ENCODE assay signal across 21 cellular contexts in genomic region chr9:116237456-116237855, GRCh38.
DNase-seq lines count a peak whose midpoint lies in the region; ATAC-seq and TF ChIP-seq lines count a peak whose summit lies in the region.
"Had no signal": no experiment of that assay in that cellular context is flagged by ENCODE, and none has a peak within 500 bp of the region (broad histone marks: within the 10 kb centered on the region; RNA-seq: fewer than 3 reads in every experiment).

No MANE protein-coding gene starts in this region.

- WGBS in IMR-90 (ENCODE audit: extremely low coverage in 2 of 2, insufficient read length in 1 of 2), 2 experiments, result 60% methylated on average over 1 of the region's 4 CpGs; no CpG with 5 or more reads in 1 of the 2 experiments

- no peak overlapping the region for H2BK20ac ChIP-seq in IMR-90 (ENCODE audit: low read depth, low read length)

- peaks cover 16% of the 10 kb centered on the region for H3K9me1 ChIP-seq in IMR-90 (ENCODE audit: insufficient read depth, low read length)

- dilution Hi-C loops in IMR-90 (cut with HindIII; ENCODE audit: low sequenced_read_pairs, unreplicated experiment), result no loop called here

- H3K27me3 Mint-ChIP-seq in chondrocyte (ENCODE audit: low read depth), result no peaks in the 10 kb centered on the region
- H3K27me3 Mint-ChIP-seq in nephron (ENCODE audit: low read depth), result peaks cover 16% of the 10 kb centered on the region
- H3K27me3 Mint-ChIP-seq: CD4-positive, alpha-beta memory T cell had no signal

- H3K4me1 Mint-ChIP-seq in chondrocyte (ENCODE audit: low read depth), result peaks cover 93% of the 10 kb centered on the region
- H3K4me1 Mint-ChIP-seq in nephron, result peaks cover 19% of the 10 kb centered on the region
- H3K4me1 Mint-ChIP-seq: CD4-positive, alpha-beta memory T cell; GM23338 had no signal

- H3K9me3 ChIP-seq in IMR-90 (ENCODE audit: control insufficient read depth, insufficient read depth, low read length), result no peaks in the 10 kb centered on the region
- H3K9me3 ChIP-seq: BLaER1 treated with 17β-estradiol and CSF1 and Interleukin-3, amounts not matched to agents 10 nM and 100 nM; Caco-2; HAP-1; Peyer's patch had no signal

- ATAC-seq in IMR-90 (ENCODE audit: low read depth), result no peak
- ATAC-seq in GM18907 (IDR thresholded peaks at IDR 0.05; ENCODE audit: unreplicated experiment), result no peak
- ATAC-seq: GM23338, Right ventricle myocardium inferior had no signal

- peaks cover 39% of the 10 kb centered on the region for H3K36me3 ChIP-seq in IMR-90 (ENCODE audit: control insufficient read depth, insufficient read depth, low read length)
- H3K36me3 ChIP-seq: BLaER1 treated with 17β-estradiol and CSF1 and Interleukin-3, amounts not matched to agents 10 nM and 100 nM; HAP-1; Peyer's patch had no signal

- no peak overlapping the region for H3K14ac ChIP-seq in IMR-90 (replicated peaks; ENCODE audit: low read depth, low read length)

- no peak for TF ChIP-seq POLR2A in IMR-90 (IDR thresholded peaks at IDR 0.05; ENCODE audit: low read depth, low read length)

- no peak overlapping the region for H2AK5ac ChIP-seq in IMR-90 (ENCODE audit: low read depth, low read length)

- no peak overlapping the region for H2BK15ac ChIP-seq in IMR-90 (ENCODE audit: low read depth, low read length)

- H4K91ac ChIP-seq in IMR-90 (ENCODE audit: insufficient read depth, low read depth, low read length), result no peak overlapping the region

- no peaks in the 10 kb centered on the region for H3K27me3 ChIP-seq in IMR-90 (ENCODE audit: control insufficient read depth, insufficient read depth, low read length)
- H3K27me3 ChIP-seq: BLaER1 treated with 17β-estradiol and CSF1 and Interleukin-3, amounts not matched to agents 10 nM and 100 nM; Peyer's patch had no signal

- no peak overlapping the region for H2AK9ac ChIP-seq in IMR-90 (replicated peaks; ENCODE audit: low read depth, low read length, poor library complexity)

- no peak overlapping the region for H2AFZ ChIP-seq in IMR-90 (replicated peaks; ENCODE audit: low read length, poor library complexity)
- H2AFZ ChIP-seq: GM23338 had no signal

- CTCF ChIA-PET in IMR-90 (lab: Yijun Ruan, JAX), result no interaction called here

- DNase-seq in ACHN, result peak; percentile 12
- no peak for DNase-seq in IMR-90
- no peak for DNase-seq in chondrocyte (ENCODE audit: low spot score)
- DNase-seq in posterior cingulate gyrus, result no peak
- no peak for DNase-seq in amniotic stem cell (lab: John Stamatoyannopoulos, UW)
- no peak for DNase-seq in DMS 273 treated with DMSO at 0.1 percent for 48 hours (lab: John Stamatoyannopoulos, UW)
- DNase-seq: Caco-2; CD4-positive, alpha-beta memory T cell; DND-41; Karpas-422; NCI-H1694; NCI-H2081; NCI-H2171 treated with DMSO at 0.1 percent for 48 hours; NCI-H526; Peyer's patch had no signal

- H3K27ac Mint-ChIP-seq in chondrocyte (ENCODE audit: unreplicated experiment), result peak overlapping the region; percentile 97
- H3K27ac Mint-ChIP-seq in nephron, result peak overlapping the region in 2 of 3 experiments; percentile 18 to 75
- H3K27ac Mint-ChIP-seq: CD4-positive, alpha-beta memory T cell; GM23338 had no signal

- H3K56ac ChIP-seq in IMR-90 (ENCODE audit: extremely low read depth, insufficient read depth, low read length), result no peak overlapping the region

- peak overlapping the region; percentile 15; the same call in 1 of the 2 replicates for H3K18ac ChIP-seq in IMR-90 (ENCODE audit: low read depth, low read length)

- in situ Hi-C loops in ACHN (cut with HindIII; ENCODE audit: low pct_ligation_motif_present, low pct_unique_long_range_greater_than_20kb, low sequenced_read_pairs) (no loop called here), IMR-90 (cut with MboI; ENCODE audit: low sequenced_read_pairs) (no loop called here)

- H3K4me3 Mint-ChIP-seq in chondrocyte (ENCODE audit: unreplicated experiment) (no peak overlapping the region), nephron (no peak overlapping the region)
- H3K4me3 Mint-ChIP-seq: CD4-positive, alpha-beta memory T cell; GM23338 had no signal

- TF ChIP-seq CTCF in IMR-90 (conservative IDR thresholded peaks at IDR 0.05; ENCODE audit: low read depth, low read length) (no peak), chondrocyte (IDR thresholded peaks at IDR 0.05) (no peak), nephron (IDR thresholded peaks at IDR 0.05; ENCODE audit: unreplicated experiment in 3 of 3) (no peak)

- no peaks in the 10 kb centered on the region; the same call in 1 of the 2 replicates for H4K20me1 ChIP-seq in IMR-90 (ENCODE audit: insufficient read depth, low read length)
- H4K20me1 ChIP-seq: BLaER1 treated with 17β-estradiol and CSF1 and Interleukin-3, amounts not matched to agents 10 nM and 100 nM had no signal

- no peak overlapping the region for H4K5ac ChIP-seq in IMR-90 (ENCODE audit: low read depth, low read length)

- 0 out of 4 replicates have a peak overlapping the region, but pooled peaks of 1 of the 2 experiments have one; percentile 11 for H4K8ac ChIP-seq in IMR-90 (ENCODE audit: low read depth in 2 of 2, low read length in 2 of 2)

- peaks cover 21% of the 10 kb centered on the region for H3K4me1 ChIP-seq in IMR-90 (ENCODE audit: control insufficient read depth, insufficient read depth, low read length)
- H3K4me1 ChIP-seq: Caco-2, HAP-1, Peyer's patch had no signal

- no peak overlapping the region for H3K9ac ChIP-seq in IMR-90 (ENCODE audit: low read depth, low read length)
- H3K9ac ChIP-seq: BLaER1 treated with 17β-estradiol and CSF1 and Interleukin-3, amounts not matched to agents 10 nM and 100 nM had no signal

- TF ChIP-seq RAD21 in IMR-90 (IDR thresholded peaks at IDR 0.05; ENCODE audit: low read length), result no peak

- no peak overlapping the region for H2BK5ac ChIP-seq in IMR-90 (ENCODE audit: low read depth, low read length, poor library complexity, severe bottlenecking)

- H3K79me1 ChIP-seq in IMR-90 (ENCODE audit: low read depth in 1 of 2, low read length in 2 of 2), result peaks cover 6 to 19% of the 10 kb centered on the region in 2 experiments

- intact Hi-C loops in IMR-90 (cut with micrococcal nuclease) (no loop called here), posterior cingulate gyrus (cut with DNase I) (no loop called here)

- H3K36me3 Mint-ChIP-seq in chondrocyte (ENCODE audit: low read depth) (peaks cover 39% of the 10 kb centered on the region), nephron (ENCODE audit: low read depth) (peaks cover 32% of the 10 kb centered on the region)
- H3K36me3 Mint-ChIP-seq: CD4-positive, alpha-beta memory T cell had no signal

- H3K27ac ChIP-seq in IMR-90 (ENCODE audit: insufficient read depth, low read length), result peak overlapping the region; percentile 18
- H3K27ac ChIP-seq: BLaER1 treated with 17β-estradiol and CSF1 and Interleukin-3, amounts not matched to agents 10 nM and 100 nM; Peyer's patch had no signal

- POLR2A ChIA-PET in IMR-90 (lab: Charles Lee; ENCODE audit: unreplicated experiment), result no interaction called here

- no peak overlapping the region for H3K4me3 ChIP-seq in IMR-90 (ENCODE audit: insufficient read depth, low read depth, low read length)
- H3K4me3 ChIP-seq: BLaER1 treated with 17β-estradiol and CSF1 and Interleukin-3, amounts not matched to agents 10 nM and 100 nM; GM23338; HAP-1; Peyer's patch had no signal

- H3K4me2 ChIP-seq in IMR-90 (ENCODE audit: low read depth, low read length), result no peak overlapping the region
- H3K4me2 ChIP-seq: BLaER1 treated with 17β-estradiol and CSF1 and Interleukin-3, amounts not matched to agents 10 nM and 100 nM; GM23338 had no signal

- H3K23ac ChIP-seq in IMR-90 (ENCODE audit: low read depth, low read length), result no peak overlapping the region

- H3K4ac ChIP-seq in IMR-90 (ENCODE audit: low read depth, low read length), result no peak overlapping the region

- H2BK120ac ChIP-seq in IMR-90 (ENCODE audit: low read depth, low read length), result no peak overlapping the region

- no TSS peak for BruUV-seq in IMR-90 (replicated peaks; lab: Mats Ljungman, UMichigan)

- no peaks in the 10 kb centered on the region for H3K9me3 Mint-ChIP-seq in chondrocyte (ENCODE audit: low read depth)
- H3K9me3 Mint-ChIP-seq in nephron, result no peaks in the 10 kb centered on the region
- H3K9me3 Mint-ChIP-seq: GM23338 had no signal

TF ChIP-seq in IMR-90, 13 proteins besides CTCF, POLR2A, EP300 and RAD21:
- TF ChIP-seq MAFK (IDR thresholded peaks at IDR 0.05; ENCODE audit: low read depth, low read length) (no peak), RCOR1 (IDR thresholded peaks at IDR 0.05; ENCODE audit: insufficient replicate concordance, low read length) (no peak), MXI1 (IDR thresholded peaks at IDR 0.05; ENCODE audit: borderline replicate concordance, low read depth, low read length) (no peak), NFE2L2 (IDR thresholded peaks at IDR 0.05; ENCODE audit: low read depth, low read length) (no peak), SMC3 (IDR thresholded peaks at IDR 0.05; ENCODE audit: low read depth, low read length) (no peak), USF2 (IDR thresholded peaks at IDR 0.05; ENCODE audit: low read depth, low read length) (no peak), RFX5 (IDR thresholded peaks at IDR 0.05; ENCODE audit: low read depth, low read length) (no peak), CHD1 (IDR thresholded peaks at IDR 0.05; ENCODE audit: low read depth, low read length) (no peak)
